ENCODE assay signal across 12 cellular contexts in genomic region chr7:147879116-147879750, GRCh38.
"Had no signal": no experiment of that assay in that cellular context is flagged by ENCODE, and none has a peak within 500 bp of the region (broad histone marks: within the 10 kb centered on the region; RNA-seq: fewer than 3 reads in every experiment).

No MANE protein-coding gene starts in this region.

- H3K36me3 ChIP-seq: heart left ventricle, stomach, tibial nerve, vagina had no signal

- H3K9me3 ChIP-seq: heart left ventricle, stomach, tibial nerve, vagina had no signal

- H3K27me3 ChIP-seq: stomach, tibial nerve, vagina had no signal

- H3K27ac ChIP-seq: heart left ventricle, parathyroid adenoma, stomach, tibial nerve, vagina had no signal

- H3K4me1 ChIP-seq: heart left ventricle, parathyroid adenoma, vagina had no signal

- H3K4me3 ChIP-seq: heart left ventricle, stomach, tibial nerve, vagina had no signal

- ATAC-seq: activated CD4-positive, CD25-positive, alpha-beta regulatory T cell treated with anti-CD3 and anti-CD28 coated beads, Interleukin-2, amount 50 U/mL, for 24 hours; esophagus mucosa; heart left ventricle; right cardiac atrium had no signal

- DNase-seq: amniotic stem cell, cerebellar nuclear complex, heart left ventricle, naive B cell, right cardiac atrium, small intestine, stomach had no signal
